Comparison of ENCODE assay signal across 1 cellular context in the genomic region with DNA sequence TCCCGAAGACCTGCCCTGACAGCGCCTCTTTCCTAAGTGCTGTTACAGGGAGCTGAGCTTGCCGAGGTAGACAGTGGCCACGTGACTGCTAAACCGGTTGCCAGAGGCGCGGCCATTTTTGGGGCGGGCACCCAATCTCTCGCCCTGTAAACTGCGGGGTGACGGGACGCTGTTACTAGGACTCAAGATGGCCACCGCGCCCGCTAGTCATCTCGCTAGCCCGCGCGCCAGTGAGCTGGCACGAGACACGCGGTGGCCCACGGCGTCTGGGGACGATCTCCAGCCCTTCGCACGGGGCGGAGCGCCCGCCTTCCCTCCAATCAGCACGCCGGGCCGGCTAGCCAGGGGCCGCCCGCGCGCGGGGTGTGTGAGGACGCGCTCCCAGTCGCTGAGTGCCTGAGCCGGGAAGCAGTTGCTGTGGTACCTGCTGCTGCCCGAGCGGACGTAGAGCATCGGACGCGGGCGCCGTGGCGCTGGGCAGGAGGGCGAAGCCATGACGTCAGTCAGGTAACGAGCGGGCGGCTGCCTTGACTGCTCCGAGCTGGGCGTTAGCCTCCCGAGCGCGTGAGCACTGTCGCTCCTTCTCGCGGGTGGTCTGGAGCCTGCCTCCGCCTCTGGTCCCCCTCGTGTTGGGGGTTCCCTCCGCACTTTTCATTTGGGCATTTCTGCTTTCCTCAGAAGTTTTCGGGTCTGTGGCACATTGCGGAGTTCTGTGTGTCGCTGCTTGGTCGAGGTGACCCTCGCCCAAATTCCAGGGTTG.
TF ChIP-seq lines count a peak whose summit lies in the region.

No MANE protein-coding gene starts in this region.

TF ChIP-seq in HepG2, 621 proteins besides CTCF, POLR2A, EP300 and RAD21 (continued from another document and continues in another):
- TF ChIP-seq, protein P1, sequence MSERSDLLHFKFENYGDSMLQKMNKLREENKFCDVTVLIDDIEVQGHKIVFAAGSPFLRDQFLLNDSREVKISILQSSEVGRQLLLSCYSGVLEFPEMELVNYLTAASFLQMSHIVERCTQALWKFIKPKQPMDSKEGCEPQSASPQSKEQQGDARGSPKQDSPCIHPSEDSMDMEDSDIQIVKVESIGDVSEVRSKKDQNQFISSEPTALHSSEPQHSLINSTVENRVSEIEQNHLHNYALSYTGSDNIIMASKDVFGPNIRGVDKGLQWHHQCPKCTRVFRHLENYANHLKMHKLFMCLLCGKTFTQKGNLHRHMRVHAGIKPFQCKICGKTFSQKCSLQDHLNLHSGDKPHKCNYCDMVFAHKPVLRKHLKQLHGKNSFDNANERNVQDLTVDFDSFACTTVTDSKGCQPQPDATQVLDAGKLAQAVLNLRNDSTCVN (CRISPR knock-in tag; IDR thresholded peaks at IDR 0.05; ENCODE audit: borderline replicate concordance): no peak; the same call in 1 of the 2 replicates
- TF ChIP-seq MEIS2 (CRISPR knock-in tag; IDR thresholded peaks at IDR 0.05): peak; percentile 50; the same call in 1 of the 2 replicates
- TF ChIP-seq SAFB2 (CRISPR knock-in tag; IDR thresholded peaks at IDR 0.05; ENCODE audit: borderline replicate concordance, low read depth): peak; percentile 55; the same call in 1 of the 2 replicates
- TF ChIP-seq, protein P2, sequence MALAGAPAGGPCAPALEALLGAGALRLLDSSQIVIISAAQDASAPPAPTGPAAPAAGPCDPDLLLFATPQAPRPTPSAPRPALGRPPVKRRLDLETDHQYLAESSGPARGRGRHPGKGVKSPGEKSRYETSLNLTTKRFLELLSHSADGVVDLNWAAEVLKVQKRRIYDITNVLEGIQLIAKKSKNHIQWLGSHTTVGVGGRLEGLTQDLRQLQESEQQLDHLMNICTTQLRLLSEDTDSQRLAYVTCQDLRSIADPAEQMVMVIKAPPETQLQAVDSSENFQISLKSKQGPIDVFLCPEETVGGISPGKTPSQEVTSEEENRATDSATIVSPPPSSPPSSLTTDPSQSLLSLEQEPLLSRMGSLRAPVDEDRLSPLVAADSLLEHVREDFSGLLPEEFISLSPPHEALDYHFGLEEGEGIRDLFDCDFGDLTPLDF (CRISPR knock-in tag; IDR thresholded peaks at IDR 0.05): peak; percentile 90
- peak; percentile 91 for TF ChIP-seq KDM3A (CRISPR knock-in tag; IDR thresholded peaks at IDR 0.05; ENCODE audit: low read depth)
- TF ChIP-seq ZNF652 (CRISPR knock-in tag; IDR thresholded peaks at IDR 0.05; ENCODE audit: borderline replicate concordance, low read depth): no peak
- TF ChIP-seq, protein P3, sequence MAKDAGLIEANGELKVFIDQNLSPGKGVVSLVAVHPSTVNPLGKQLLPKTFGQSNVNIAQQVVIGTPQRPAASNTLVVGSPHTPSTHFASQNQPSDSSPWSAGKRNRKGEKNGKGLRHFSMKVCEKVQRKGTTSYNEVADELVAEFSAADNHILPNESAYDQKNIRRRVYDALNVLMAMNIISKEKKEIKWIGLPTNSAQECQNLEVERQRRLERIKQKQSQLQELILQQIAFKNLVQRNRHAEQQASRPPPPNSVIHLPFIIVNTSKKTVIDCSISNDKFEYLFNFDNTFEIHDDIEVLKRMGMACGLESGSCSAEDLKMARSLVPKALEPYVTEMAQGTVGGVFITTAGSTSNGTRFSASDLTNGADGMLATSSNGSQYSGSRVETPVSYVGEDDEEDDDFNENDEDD (CRISPR knock-in tag; IDR thresholded peaks at IDR 0.05; ENCODE audit: borderline replicate concordance): peak; percentile 92; the same call in 1 of the 2 replicates
- TF ChIP-seq MXI1 (IDR thresholded peaks at IDR 0.05; ENCODE audit: borderline replicate concordance, low read depth, low read length): peak; percentile 74; the same call in 2 of the 3 replicates
- TF ChIP-seq MIXL1 (CRISPR knock-in tag; IDR thresholded peaks at IDR 0.05): peak; percentile 80
- peak; percentile 89 for TF ChIP-seq DR1 (CRISPR knock-in tag; IDR thresholded peaks at IDR 0.05)
- peak; percentile 41 for TF ChIP-seq SRY (CRISPR knock-in tag; IDR thresholded peaks at IDR 0.05)
- TF ChIP-seq DMAP1 (CRISPR knock-in tag; IDR thresholded peaks at IDR 0.05): peak; percentile 98
- TF ChIP-seq ZNF816 (CRISPR knock-in tag; IDR thresholded peaks at IDR 0.05; ENCODE audit: borderline replicate concordance): peak; percentile 40; the same call in 1 of the 2 replicates
- TF ChIP-seq RAD51 (IDR thresholded peaks at IDR 0.05; ENCODE audit: borderline replicate concordance): peak; percentile 88
- TF ChIP-seq, protein P4, sequence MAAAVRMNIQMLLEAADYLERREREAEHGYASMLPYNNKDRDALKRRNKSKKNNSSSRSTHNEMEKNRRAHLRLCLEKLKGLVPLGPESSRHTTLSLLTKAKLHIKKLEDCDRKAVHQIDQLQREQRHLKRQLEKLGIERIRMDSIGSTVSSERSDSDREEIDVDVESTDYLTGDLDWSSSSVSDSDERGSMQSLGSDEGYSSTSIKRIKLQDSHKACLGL (CRISPR knock-in tag; IDR thresholded peaks at IDR 0.05): peak; percentile 91
- peak; percentile 74 for TF ChIP-seq NFYC (CRISPR knock-in tag; IDR thresholded peaks at IDR 0.05)
- peak; percentile 38 for TF ChIP-seq PHF5A (CRISPR knock-in tag; IDR thresholded peaks at IDR 0.05; ENCODE audit: low read depth, unreplicated experiment)
- TF ChIP-seq, protein P5, sequence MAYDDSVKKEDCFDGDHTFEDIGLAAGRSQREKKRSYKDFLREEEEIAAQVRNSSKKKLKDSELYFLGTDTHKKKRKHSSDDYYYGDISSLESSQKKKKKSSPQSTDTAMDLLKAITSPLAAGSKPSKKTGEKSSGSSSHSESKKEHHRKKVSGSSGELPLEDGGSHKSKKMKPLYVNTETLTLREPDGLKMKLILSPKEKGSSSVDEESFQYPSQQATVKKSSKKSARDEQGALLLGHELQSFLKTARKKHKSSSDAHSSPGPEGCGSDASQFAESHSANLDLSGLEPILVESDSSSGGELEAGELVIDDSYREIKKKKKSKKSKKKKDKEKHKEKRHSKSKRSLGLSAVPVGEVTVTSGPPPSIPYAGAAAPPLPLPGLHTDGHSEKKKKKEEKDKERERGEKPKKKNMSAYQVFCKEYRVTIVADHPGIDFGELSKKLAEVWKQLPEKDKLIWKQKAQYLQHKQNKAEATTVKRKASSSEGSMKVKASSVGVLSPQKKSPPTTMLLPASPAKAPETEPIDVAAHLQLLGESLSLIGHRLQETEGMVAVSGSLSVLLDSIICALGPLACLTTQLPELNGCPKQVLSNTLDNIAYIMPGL (CRISPR knock-in tag; IDR thresholded peaks at IDR 0.05; ENCODE audit: borderline replicate concordance in 1 of 2, low read depth in 1 of 2): peak; percentile 44 to 75; a peak in 2 of 4 replicates
- TF ChIP-seq ZNF264 (CRISPR knock-in tag; IDR thresholded peaks at IDR 0.05): peak; percentile 68; the same call in 1 of the 2 replicates
- peak; percentile 83; the same call in 1 of the 2 replicates for TF ChIP-seq EED (CRISPR knock-in tag; IDR thresholded peaks at IDR 0.05)
- no peak for TF ChIP-seq MAFG (CRISPR knock-in tag; IDR thresholded peaks at IDR 0.05)
- no peak for TF ChIP-seq ZNF468 (CRISPR knock-in tag; IDR thresholded peaks at IDR 0.05)
- TF ChIP-seq, protein P6, sequence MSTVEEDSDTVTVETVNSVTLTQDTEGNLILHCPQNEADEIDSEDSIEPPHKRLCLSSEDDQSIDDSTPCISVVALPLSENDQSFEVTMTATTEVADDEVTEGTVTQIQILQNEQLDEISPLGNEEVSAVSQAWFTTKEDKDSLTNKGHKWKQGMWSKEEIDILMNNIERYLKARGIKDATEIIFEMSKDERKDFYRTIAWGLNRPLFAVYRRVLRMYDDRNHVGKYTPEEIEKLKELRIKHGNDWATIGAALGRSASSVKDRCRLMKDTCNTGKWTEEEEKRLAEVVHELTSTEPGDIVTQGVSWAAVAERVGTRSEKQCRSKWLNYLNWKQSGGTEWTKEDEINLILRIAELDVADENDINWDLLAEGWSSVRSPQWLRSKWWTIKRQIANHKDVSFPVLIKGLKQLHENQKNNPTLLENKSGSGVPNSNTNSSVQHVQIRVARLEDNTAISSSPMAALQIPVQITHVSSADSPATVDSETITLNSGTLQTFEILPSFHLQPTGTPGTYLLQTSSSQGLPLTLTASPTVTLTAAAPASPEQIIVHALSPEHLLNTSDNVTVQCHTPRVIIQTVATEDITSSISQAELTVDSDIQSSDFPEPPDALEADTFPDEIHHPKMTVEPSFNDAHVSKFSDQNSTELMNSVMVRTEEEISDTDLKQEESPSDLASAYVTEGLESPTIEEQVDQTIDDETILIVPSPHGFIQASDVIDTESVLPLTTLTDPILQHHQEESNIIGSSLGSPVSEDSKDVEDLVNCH (CRISPR knock-in tag; IDR thresholded peaks at IDR 0.05): peak; percentile 82; the same call in 1 of the 2 replicates
- TF ChIP-seq, protein P7, sequence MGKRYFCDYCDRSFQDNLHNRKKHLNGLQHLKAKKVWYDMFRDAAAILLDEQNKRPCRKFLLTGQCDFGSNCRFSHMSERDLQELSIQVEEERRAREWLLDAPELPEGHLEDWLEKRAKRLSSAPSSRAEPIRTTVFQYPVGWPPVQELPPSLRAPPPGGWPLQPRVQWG (CRISPR knock-in tag; IDR thresholded peaks at IDR 0.05; ENCODE audit: borderline replicate concordance, low read depth): no peak
- TF ChIP-seq RFX1 (IDR thresholded peaks at IDR 0.05): peak; percentile 49; the same call in 1 of the 2 replicates
- TF ChIP-seq SUZ12 (IDR thresholded peaks at IDR 0.05; ENCODE audit: low read depth, low read length): no peak
- no peak for TF ChIP-seq ZKSCAN5 (CRISPR knock-in tag; IDR thresholded peaks at IDR 0.05)
- 0 out of 2 replicates have a peak, but pooled peaks have one; percentile 34 for TF ChIP-seq CHD2 (IDR thresholded peaks at IDR 0.05; ENCODE audit: low read depth, low read length)
- TF ChIP-seq THAP11 (CRISPR knock-in tag; IDR thresholded peaks at IDR 0.05): peak; percentile 83
- TF ChIP-seq, protein P8, sequence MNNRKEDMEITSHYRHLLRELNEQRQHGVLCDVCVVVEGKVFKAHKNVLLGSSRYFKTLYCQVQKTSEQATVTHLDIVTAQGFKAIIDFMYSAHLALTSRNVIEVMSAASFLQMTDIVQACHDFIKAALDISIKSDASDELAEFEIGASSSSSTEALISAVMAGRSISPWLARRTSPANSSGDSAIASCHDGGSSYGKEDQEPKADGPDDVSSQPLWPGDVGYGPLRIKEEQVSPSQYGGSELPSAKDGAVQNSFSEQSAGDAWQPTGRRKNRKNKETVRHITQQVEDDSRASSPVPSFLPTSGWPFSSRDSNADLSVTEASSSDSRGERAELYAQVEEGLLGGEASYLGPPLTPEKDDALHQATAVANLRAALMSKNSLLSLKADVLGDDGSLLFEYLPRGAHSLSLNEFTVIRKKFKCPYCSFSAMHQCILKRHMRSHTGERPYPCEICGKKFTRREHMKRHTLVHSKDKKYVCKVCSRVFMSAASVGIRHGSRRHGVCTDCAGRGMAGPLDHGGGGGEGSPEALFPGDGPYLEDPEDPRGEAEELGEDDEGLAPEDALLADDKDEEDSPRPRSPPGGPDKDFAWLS (CRISPR knock-in tag; IDR thresholded peaks at IDR 0.05; ENCODE audit: borderline replicate concordance): 0 out of 2 replicates have a peak, but pooled peaks have one; percentile 19
- peak; percentile 83 for TF ChIP-seq ZSCAN9 (CRISPR knock-in tag; IDR thresholded peaks at IDR 0.05; ENCODE audit: borderline replicate concordance)
- TF ChIP-seq ZBTB3 (CRISPR knock-in tag; IDR thresholded peaks at IDR 0.05; ENCODE audit: borderline replicate concordance, low read depth): 0 out of 2 replicates have a peak, but pooled peaks have one; percentile 30
- TF ChIP-seq ATM (IDR thresholded peaks at IDR 0.05; ENCODE audit: borderline replicate concordance): no peak
- peak; percentile 88 for TF ChIP-seq REL (CRISPR knock-in tag; conservative IDR thresholded peaks at IDR 0.05)
- TF ChIP-seq, protein P9, sequence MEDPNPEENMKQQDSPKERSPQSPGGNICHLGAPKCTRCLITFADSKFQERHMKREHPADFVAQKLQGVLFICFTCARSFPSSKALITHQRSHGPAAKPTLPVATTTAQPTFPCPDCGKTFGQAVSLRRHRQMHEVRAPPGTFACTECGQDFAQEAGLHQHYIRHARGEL (CRISPR knock-in tag; IDR thresholded peaks at IDR 0.05): 0 out of 2 replicates have a peak, but pooled peaks have one; percentile 80
- peak; percentile 85; the same call in 1 of the 2 replicates for TF ChIP-seq ZFP1 (CRISPR knock-in tag; IDR thresholded peaks at IDR 0.05)
- peak; percentile 66; the same call in 1 of the 2 replicates for TF ChIP-seq JDP2 (CRISPR knock-in tag; IDR thresholded peaks at IDR 0.05; ENCODE audit: borderline replicate concordance)
- peak; percentile 82; the same call in 1 of the 2 replicates for TF ChIP-seq IRX3 (CRISPR knock-in tag; IDR thresholded peaks at IDR 0.05; ENCODE audit: borderline replicate concordance, low read depth)
- no peak for TF ChIP-seq FOXP1 (IDR thresholded peaks at IDR 0.05)
- peak; percentile 27; the same call in 1 of the 2 replicates for TF ChIP-seq FOXP1 (CRISPR knock-in tag; IDR thresholded peaks at IDR 0.05)
- TF ChIP-seq, protein P10, sequence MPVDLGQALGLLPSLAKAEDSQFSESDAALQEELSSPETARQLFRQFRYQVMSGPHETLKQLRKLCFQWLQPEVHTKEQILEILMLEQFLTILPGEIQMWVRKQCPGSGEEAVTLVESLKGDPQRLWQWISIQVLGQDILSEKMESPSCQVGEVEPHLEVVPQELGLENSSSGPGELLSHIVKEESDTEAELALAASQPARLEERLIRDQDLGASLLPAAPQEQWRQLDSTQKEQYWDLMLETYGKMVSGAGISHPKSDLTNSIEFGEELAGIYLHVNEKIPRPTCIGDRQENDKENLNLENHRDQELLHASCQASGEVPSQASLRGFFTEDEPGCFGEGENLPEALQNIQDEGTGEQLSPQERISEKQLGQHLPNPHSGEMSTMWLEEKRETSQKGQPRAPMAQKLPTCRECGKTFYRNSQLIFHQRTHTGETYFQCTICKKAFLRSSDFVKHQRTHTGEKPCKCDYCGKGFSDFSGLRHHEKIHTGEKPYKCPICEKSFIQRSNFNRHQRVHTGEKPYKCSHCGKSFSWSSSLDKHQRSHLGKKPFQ (CRISPR knock-in tag; IDR thresholded peaks at IDR 0.05; ENCODE audit: insufficient replicate concordance): peak; percentile 56
- peak; percentile 85; the same call in 1 of the 2 replicates for TF ChIP-seq ZNF598 (CRISPR knock-in tag; IDR thresholded peaks at IDR 0.05; ENCODE audit: borderline replicate concordance)
- TF ChIP-seq BRD4 (CRISPR knock-in tag; IDR thresholded peaks at IDR 0.05): peak; percentile 68; the same call in 1 of the 2 replicates
- TF ChIP-seq, protein P11, sequence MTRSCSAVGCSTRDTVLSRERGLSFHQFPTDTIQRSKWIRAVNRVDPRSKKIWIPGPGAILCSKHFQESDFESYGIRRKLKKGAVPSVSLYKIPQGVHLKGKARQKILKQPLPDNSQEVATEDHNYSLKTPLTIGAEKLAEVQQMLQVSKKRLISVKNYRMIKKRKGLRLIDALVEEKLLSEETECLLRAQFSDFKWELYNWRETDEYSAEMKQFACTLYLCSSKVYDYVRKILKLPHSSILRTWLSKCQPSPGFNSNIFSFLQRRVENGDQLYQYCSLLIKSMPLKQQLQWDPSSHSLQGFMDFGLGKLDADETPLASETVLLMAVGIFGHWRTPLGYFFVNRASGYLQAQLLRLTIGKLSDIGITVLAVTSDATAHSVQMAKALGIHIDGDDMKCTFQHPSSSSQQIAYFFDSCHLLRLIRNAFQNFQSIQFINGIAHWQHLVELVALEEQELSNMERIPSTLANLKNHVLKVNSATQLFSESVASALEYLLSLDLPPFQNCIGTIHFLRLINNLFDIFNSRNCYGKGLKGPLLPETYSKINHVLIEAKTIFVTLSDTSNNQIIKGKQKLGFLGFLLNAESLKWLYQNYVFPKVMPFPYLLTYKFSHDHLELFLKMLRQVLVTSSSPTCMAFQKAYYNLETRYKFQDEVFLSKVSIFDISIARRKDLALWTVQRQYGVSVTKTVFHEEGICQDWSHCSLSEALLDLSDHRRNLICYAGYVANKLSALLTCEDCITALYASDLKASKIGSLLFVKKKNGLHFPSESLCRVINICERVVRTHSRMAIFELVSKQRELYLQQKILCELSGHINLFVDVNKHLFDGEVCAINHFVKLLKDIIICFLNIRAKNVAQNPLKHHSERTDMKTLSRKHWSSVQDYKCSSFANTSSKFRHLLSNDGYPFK (CRISPR knock-in tag; IDR thresholded peaks at IDR 0.05; ENCODE audit: borderline replicate concordance): peak; percentile 85
- TF ChIP-seq SKI (IDR thresholded peaks at IDR 0.05; ENCODE audit: partially characterized antibody): peak; percentile 91
